8 cellular contexts compared by ENCODE assay signal in genomic region chr3:14548321-14548729, GRCh38. TPM values are rescaled to one million over a fixed set of nuclear protein-coding genes. Genes with fewer than 3 reads are reported as not detected.
DNase-seq lines count a peak whose midpoint lies in the region; ATAC-seq and TF ChIP-seq lines count a peak whose summit lies in the region.

No MANE protein-coding gene starts in this region.

- ATAC-seq in HG03442 (IDR thresholded peaks at IDR 0.05; ENCODE audit: unreplicated experiment) (no peak), HG02970 (IDR thresholded peaks at IDR 0.05; ENCODE audit: low FRiP score, unreplicated experiment) (no peak)

- TF ChIP-seq CTCF in AG10803 (conservative IDR thresholded peaks at IDR 0.05; ENCODE audit: low read length), result peak; percentile 75

- H3K4me3 ChIP-seq in AG10803 (ENCODE audit: low read length), result no peak overlapping the region

- DNase-seq in AG10803 (ENCODE audit: low read depth) (peak; percentile 58), GM19238 (ENCODE audit: insufficient read length, low spot score) (peak; percentile 35), NCI-H460 (ENCODE audit: extremely low read depth, low read depth) (peak; percentile 49), fibroblast of the conjunctiva (ENCODE audit: low read depth) (peak; percentile 33), nucleus accumbens (lab: John Stamatoyannopoulos, UW) (peak in 29 of 56 donors; percentile 2 to 68 (median 25))
- peak; percentile 63 for DNase-seq in activated CD8-positive, alpha-beta memory T cell treated with anti-CD3 and anti-CD28 coated beads, Interleukin-2, amount 50 U/mL, for 48 hours

RNA-seq across cellular contexts. Expression of gene GRIP2, which starts 8.2 kb away (rescaled TPM):
- total RNA-seq in NCI-H460 (2014; rRNA removed; shearing (Covaris generic)), result 0.03 and 0.27 TPM in 2 replicates
- 0.50 and 0.67 TPM in 2 replicates for polyA plus RNA-seq in NCI-H460 (2014; cell fraction: nucleus; rRNA removed)
